In genomic region chr7:140888087-140888486, GRCh38 we compare ENCODE assay signal across 27 cellular contexts.
"Had no signal": no experiment of that assay in that cellular context is flagged by ENCODE, and none has a peak within 500 bp of the region (broad histone marks: within the 10 kb centered on the region; RNA-seq: fewer than 3 reads in every experiment).

No MANE protein-coding gene starts in this region.

- ATAC-seq: effector memory CD8-positive, alpha-beta T cell; esophagus mucosa; gastrocnemius medialis; left ventricle myocardium superior; natural killer cell; stimulated activated naive B cell treated with anti-CD40 and anti-IgM and Interleukin-4, amounts not matched to agents 10 μg/mL and 1 μg/mL and 100 μg/mL, for 72 hours had no signal

- H3K9me3 ChIP-seq: gastrocnemius medialis, sigmoid colon, transverse colon, uterus had no signal

- H3K4me3 ChIP-seq: dorsolateral prefrontal cortex, gastrocnemius medialis, sigmoid colon, smooth muscle cell, transverse colon, uterus had no signal

- H3K4me2 ChIP-seq: smooth muscle cell had no signal

- FAIRE-seq: colon, endothelial cell of umbilical vein had no signal

- H3K9me3 Mint-ChIP-seq: activated CD4-positive, alpha-beta memory T cell treated with anti-CD3 and anti-CD28 coated beads for 36 hours; central memory CD8-positive, alpha-beta T cell; effector memory CD8-positive, alpha-beta T cell; natural killer cell; stimulated activated naive B cell treated with anti-CD40 and anti-IgM and Interleukin-4, amounts not matched to agents 10 μg/mL and 1 μg/mL and 100 μg/mL, for 72 hours had no signal

- DNase-seq: activated CD4-positive, alpha-beta memory T cell treated with anti-CD3 and anti-CD28 coated beads for 36 hours; activated CD4-positive, alpha-beta T cell treated with anti-CD3 and anti-CD28 coated beads for 4 hours; activated CD4-positive, CD25-positive, alpha-beta regulatory T cell; activated effector memory CD4-positive, alpha-beta T cell treated with anti-CD3 and anti-CD28 coated beads, Interleukin-2, amount 50 U/mL, for 16 hours; activated naive CD4-positive, alpha-beta T cell treated with anti-CD3 and anti-CD28 coated beads, Interleukin-2, amount 50 U/mL, for 16 hours; aorta; dorsolateral prefrontal cortex; effector memory CD8-positive, alpha-beta T cell; gastrocnemius medialis; head of caudate nucleus; hypothalamus; left ventricle myocardium superior; mammary epithelial cell; midbrain; natural killer cell; sigmoid colon; stimulated activated CD4-positive, alpha-beta T cell treated with anti-CD3 and anti-CD28 coated beads, Interleukin-2, amount 100 ng/mL, for 48 hours; stimulated activated CD8-positive, alpha-beta memory T cell treated with anti-CD3 and anti-CD28 coated beads, Interleukin-4, amount 100 ng/mL, for 48 hours; stimulated activated naive B cell treated with anti-CD40 and anti-IgM and Interleukin-4, amounts not matched to agents 10 μg/mL and 1 μg/mL and 100 μg/mL, for 72 hours; transverse colon; uterus had no signal

- H3K36me3 ChIP-seq: gastrocnemius medialis, sigmoid colon, transverse colon, uterus had no signal

- H3K36me3 Mint-ChIP-seq: activated CD4-positive, alpha-beta memory T cell treated with anti-CD3 and anti-CD28 coated beads for 36 hours; natural killer cell had no signal

- H3K27me3 Mint-ChIP-seq: activated CD4-positive, alpha-beta memory T cell treated with anti-CD3 and anti-CD28 coated beads for 36 hours; brain; central memory CD8-positive, alpha-beta T cell; effector memory CD8-positive, alpha-beta T cell; stimulated activated naive B cell treated with anti-CD40 and anti-IgM and Interleukin-4, amounts not matched to agents 10 μg/mL and 1 μg/mL and 100 μg/mL, for 72 hours had no signal

- H3K27ac Mint-ChIP-seq: activated CD4-positive, alpha-beta memory T cell treated with anti-CD3 and anti-CD28 coated beads for 36 hours; effector memory CD8-positive, alpha-beta T cell; natural killer cell; stimulated activated naive B cell treated with anti-CD40 and anti-IgM and Interleukin-4, amounts not matched to agents 10 μg/mL and 1 μg/mL and 100 μg/mL, for 72 hours had no signal

- H3K27ac ChIP-seq: dorsolateral prefrontal cortex, gastrocnemius medialis, sigmoid colon, transverse colon, uterus had no signal

- H3K27me3 ChIP-seq: dorsolateral prefrontal cortex, gastrocnemius medialis, sigmoid colon, transverse colon, uterus had no signal

- H3K4me3 Mint-ChIP-seq: activated CD4-positive, alpha-beta memory T cell treated with anti-CD3 and anti-CD28 coated beads for 36 hours; brain; central memory CD8-positive, alpha-beta T cell; effector memory CD8-positive, alpha-beta T cell; natural killer cell; stimulated activated naive B cell treated with anti-CD40 and anti-IgM and Interleukin-4, amounts not matched to agents 10 μg/mL and 1 μg/mL and 100 μg/mL, for 72 hours had no signal
